In genomic region chr16:66278111-66278531, GRCh38 we compare ENCODE assay signal across 19 cellular contexts.
DNase-seq lines count a peak whose midpoint lies in the region; ATAC-seq and TF ChIP-seq lines count a peak whose summit lies in the region.
"Had no signal": no experiment of that assay in that cellular context is flagged by ENCODE, and none has a peak within 500 bp of the region (broad histone marks: within the 10 kb centered on the region; RNA-seq: fewer than 3 reads in every experiment).

No MANE protein-coding gene starts in this region.

- H3K4me1 Mint-ChIP-seq in Caco-2 (ENCODE audit: low read depth, unreplicated experiment): peaks cover 25% of the 10 kb centered on the region

- no peak overlapping the region for H3K4me3 ChIP-seq in Caco-2 (ENCODE audit: low read depth, low read length)
- no peak overlapping the region for H3K4me3 ChIP-seq in spleen
- H3K4me3 ChIP-seq: K562, smooth muscle cell had no signal

- no peaks in the 10 kb centered on the region for H3K36me3 ChIP-seq in Caco-2 (ENCODE audit: control insufficient read depth, insufficient read depth, low read length)
- no peaks in the 10 kb centered on the region for H3K36me3 ChIP-seq in spleen

- H3K4me3 Mint-ChIP-seq in Caco-2 (ENCODE audit: unreplicated experiment): peak overlapping the region; percentile 42
- H3K4me3 Mint-ChIP-seq: activated CD8-positive, alpha-beta T cell treated with anti-CD3 and anti-CD28 coated beads for 36 hours had no signal

- no peak for ATAC-seq in GM21717 (IDR thresholded peaks at IDR 0.05; ENCODE audit: unreplicated experiment)
- ATAC-seq: activated CD8-positive, alpha-beta T cell treated with anti-CD3 and anti-CD28 coated beads for 36 hours; K562; Panc1 had no signal

- peaks cover 12% of the 10 kb centered on the region for H3K36me3 Mint-ChIP-seq in Caco-2 (ENCODE audit: insufficient read depth, unreplicated experiment)

- H3K9me3 ChIP-seq in Caco-2 (peaks cover 5% of the 10 kb centered on the region), spleen (peaks cover 0 to 43% (median 23%) of the 10 kb centered on the region in 8 donors)

- peaks cover 16% of the 10 kb centered on the region for H3K4me1 ChIP-seq in Caco-2
- H3K4me1 ChIP-seq in spleen: peaks cover 0 to 5% (median 0%) of the 10 kb centered on the region in 6 donors

- TF ChIP-seq CTCF in Caco-2 (IDR thresholded peaks at IDR 0.05; ENCODE audit: insufficient read depth in 1 of 2, low read depth in 1 of 2, low read length in 1 of 2, severe bottlenecking in 1 of 2, unreplicated experiment in 1 of 2): no peak
- no peak for TF ChIP-seq CTCF in spleen (IDR thresholded peaks at IDR 0.05 in 8 of 11, conservative IDR thresholded peaks at IDR 0.05 in 3 of 11)

- POLR2A ChIA-PET in Caco-2 (lab: Charles Lee): no interaction called here

- TF ChIP-seq POLR2A in spleen (IDR thresholded peaks at IDR 0.05): no peak

- intact Hi-C loops in Caco-2 (cut with micrococcal nuclease; ENCODE audit: unreplicated experiment) (loop anchor here (1.0 to 10.0 kb wide), 2 partner anchors 125 to 1153 kb away; partner anchors contain the start of gene CDH11), posterior vena cava (cut with DNase I) (loop anchor here in 1 of 2 donors (5.0 kb wide), 1 partner anchor 1241 kb away; no protein-coding TSS in a partner anchor), spleen (cut with DNase I; ENCODE audit: low total_unique reads) (no loop called here)

- DNase-seq in Caco-2: peak; percentile 79 to 83
- DNase-seq in NCI-H2029 (lab: John Stamatoyannopoulos, UW): peak; percentile 41
- DNase-seq in epithelial cell of prostate (ENCODE audit: low read depth, low spot score): peak; percentile 96
- peak; percentile 34 for DNase-seq in posterior vena cava (ENCODE audit: low spot score)
- no peak for DNase-seq in NOMO-1 treated with dmso at 0.1 percent for 144 hours (lab: John Stamatoyannopoulos, UW; ENCODE audit: unreplicated experiment)
- no peak for DNase-seq in activated CD4-positive, alpha-beta T cell treated with anti-CD3 and anti-CD28 coated beads, Interleukin-2, amount 50 U/mL, for 48 hours
- DNase-seq in spleen: no peak
- DNase-seq: activated CD8-positive, alpha-beta T cell treated with anti-CD3 and anti-CD28 coated beads for 36 hours; amygdala; midbrain; NCI-H1092 treated with DMSO at 0.1 percent for 48 hours; NCI-H446; stimulated activated naive CD4-positive, alpha-beta T cell; SW 1271 had no signal

- no TSS peak for BruUV-seq in Caco-2 (replicated peaks; lab: Mats Ljungman, UMichigan)

- H3K27me3 Mint-ChIP-seq in Caco-2 (ENCODE audit: insufficient read depth, unreplicated experiment): peaks cover 7% of the 10 kb centered on the region

- peak overlapping the region; percentile 94 for H3K27ac ChIP-seq in epithelial cell of prostate
- H3K27ac ChIP-seq in spleen: no peak overlapping the region

- peaks cover 10% of the 10 kb centered on the region for H3K9me3 Mint-ChIP-seq in Caco-2 (ENCODE audit: unreplicated experiment)
- H3K9me3 Mint-ChIP-seq: activated T-helper 2 cell treated with anti-CD3 and anti-CD28 coated beads, Interferon-gamma antibody, Interleukin-2, Interleukin-4, amounts not matched to agents 10 μg/mL and 5 μg/mL and 100 μg/mL, durations not matched to agents 14 hours and 24 hours and 36 hours had no signal

- 64 to 81% (median 74%) methylated on average over 2 of the region's 2 CpGs for WGBS in spleen, 5 donors

- CTCF ChIA-PET in Caco-2 (lab: Charles Lee): interaction anchor here (0.6 to 1.3 kb wide), 6 partner anchors 19 to 175 kb away, joined by 3 to 4 read pairs (median 3); no protein-coding TSS in a partner anchor

- H3K27me3 ChIP-seq in Caco-2 (replicated peaks; ENCODE audit: control insufficient read depth, insufficient read depth, low read length) (no peaks in the 10 kb centered on the region), spleen (replicated peaks in 1 of 7) (peaks cover 0 to 25% (median 0%) of the 10 kb centered on the region in 7 donors)

- peak overlapping the region; percentile 78 for H3K27ac Mint-ChIP-seq in Caco-2 (ENCODE audit: unreplicated experiment)
- H3K27ac Mint-ChIP-seq: activated CD8-positive, alpha-beta T cell treated with anti-CD3 and anti-CD28 coated beads for 36 hours; activated T-helper 2 cell treated with anti-CD3 and anti-CD28 coated beads, Interferon-gamma antibody, Interleukin-2, Interleukin-4, amounts not matched to agents 10 μg/mL and 5 μg/mL and 100 μg/mL, durations not matched to agents 14 hours and 24 hours and 36 hours had no signal

Comparison
In these comparisons a context has a peak if more than half of its experiments do, and no peak if none do; other contexts are left out.
1. DNase-seq: peak in Caco-2 (2 of 2), NCI-H2029 (single experiment), epithelial cell of prostate (single experiment) and posterior vena cava (single experiment); none in NOMO-1 treated with dmso at 0.1 percent for 144 hours (single experiment), activated CD4-positive, alpha-beta T cell treated with anti-CD3 and anti-CD28 coated beads, Interleukin-2, amount 50 U/mL, for 48 hours (0 of 2) and spleen (single experiment).